In the genomic region with DNA sequence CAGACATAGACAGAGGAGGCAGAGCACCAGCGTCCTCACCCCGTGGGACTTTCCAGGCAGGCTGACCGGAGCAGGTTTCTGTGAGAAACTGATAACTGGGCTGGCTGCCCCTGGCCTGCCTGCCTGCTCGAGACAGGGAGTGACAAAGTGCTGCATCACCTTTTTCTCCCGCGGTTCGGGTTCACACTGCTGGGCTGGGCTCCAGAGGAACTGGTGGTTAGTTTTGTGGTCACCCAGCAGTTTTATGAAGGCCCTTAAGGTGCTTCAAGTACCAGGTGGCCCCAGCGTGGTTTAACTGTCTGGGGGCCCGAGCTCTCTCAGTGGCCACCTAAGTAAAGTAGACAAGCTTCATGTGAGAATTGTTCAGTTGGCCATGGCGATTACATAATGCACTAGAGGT, we compare ENCODE assay signal across 11 cellular contexts.
DNase-seq lines count a peak whose midpoint lies in the region; ATAC-seq and TF ChIP-seq lines count a peak whose summit lies in the region.
"Had no signal": no experiment of that assay in that cellular context is flagged by ENCODE, and none has a peak within 500 bp of the region (broad histone marks: within the 10 kb centered on the region; RNA-seq: fewer than 3 reads in every experiment).

No MANE protein-coding gene starts in this region.

- CTCF ChIA-PET in GM10248 (lab: Yijun Ruan, JAX), result no interaction called here
- CTCF ChIA-PET in RWPE1 (lab: Yijun Ruan, JAX), result no interaction called here

- POLR2A ChIA-PET in GM10248 (lab: Yijun Ruan, JAX) (no interaction called here), RWPE1 (lab: Yijun Ruan, JAX; ENCODE audit: low non-redundant PET) (no interaction called here)

- TF ChIP-seq CTCF in GM10248 (IDR thresholded peaks at IDR 0.05; ENCODE audit: control extremely low read depth, extremely low read depth, low read depth, missing control alignments) (no peak), RWPE1 (conservative IDR thresholded peaks at IDR 0.05; ENCODE audit: low read depth) (no peak)

- no peak for ATAC-seq in GM21447 (IDR thresholded peaks at IDR 0.05; ENCODE audit: unreplicated experiment)
- ATAC-seq in GM19324 (IDR thresholded peaks at IDR 0.05; ENCODE audit: low FRiP score, unreplicated experiment), result no peak
- ATAC-seq: Panc1 had no signal

- no peak overlapping the region for H3K27ac ChIP-seq in RWPE1
- H3K27ac ChIP-seq: uterus had no signal

- DNase-seq in GM10248 (ENCODE audit: extremely low spot score) (peak; percentile 13), HK-2 (ENCODE audit: unreplicated experiment) (peak; percentile 38), kidney tubule cell (ENCODE audit: low spot score) (peak; percentile 43), RWPE1 (ENCODE audit: low spot score) (no peak), NCI-H2227 treated with DMSO at 0.1 percent for 48 hours (lab: John Stamatoyannopoulos, UW) (no peak)
- DNase-seq in activated CD8-positive, alpha-beta memory T cell treated with anti-CD3 and anti-CD28 coated beads, Interleukin-2, amount 50 U/mL, for 4 hours, result peak; percentile 40
- DNase-seq: Calu3, uterus had no signal

Comparison
In these comparisons a context has a peak if more than half of its experiments do, and no peak if none do; other contexts are left out.
1. DNase-seq: peak in GM10248 (single experiment), HK-2 (single experiment), activated CD8-positive, alpha-beta memory T cell treated with anti-CD3 and anti-CD28 coated beads, Interleukin-2, amount 50 U/mL, for 4 hours (single experiment) and kidney tubule cell (single experiment); none in RWPE1 (single experiment) and NCI-H2227 treated with DMSO at 0.1 percent for 48 hours (single experiment).